Comparison of ENCODE assay signal across 9 cellular contexts in genomic region chr11:46896719-46897406, GRCh38. TPM values are rescaled to one million over a fixed set of nuclear protein-coding genes. Genes with fewer than 3 reads are reported as not detected.
DNase-seq lines count a peak whose midpoint lies in the region; ATAC-seq and TF ChIP-seq lines count a peak whose summit lies in the region.
"Had no signal": no experiment of that assay in that cellular context is flagged by ENCODE, and none has a peak within 500 bp of the region (broad histone marks: within the 10 kb centered on the region; RNA-seq: fewer than 3 reads in every experiment).

No MANE protein-coding gene starts in this region.

- in situ Hi-C loops in Caki2 (cut with HindIII; ENCODE audit: low pct_unique_long_range_greater_than_20kb, low sequenced_read_pairs) = no loop called here

- H3K4me2 ChIP-seq in OCI-LY1 (ENCODE audit: low read length) = no peak overlapping the region

- CTCF ChIA-PET in HEK293T (lab: Yijun Ruan, JAX) = no interaction called here

- no peaks in the 10 kb centered on the region for H3K27me3 ChIP-seq in OCI-LY1 (ENCODE audit: insufficient read depth, low read length)

- peaks cover 37% of the 10 kb centered on the region for H3K36me3 ChIP-seq in OCI-LY1 (ENCODE audit: insufficient read depth, low read length)

- peak; percentile 48 for DNase-seq in Caki2 (ENCODE audit: low read depth)
- DNase-seq in HEK293T (ENCODE audit: extremely low spot score) = peak; percentile 39
- DNase-seq in epithelial cell of esophagus (ENCODE audit: low read depth) = peak; percentile 65
- DNase-seq in cortex of kidney (lab: John Stamatoyannopoulos, UW) = no peak

- TF ChIP-seq CTCF in OCI-LY1 (IDR thresholded peaks at IDR 0.05; ENCODE audit: low read length) (peak; percentile 43), epithelial cell of esophagus (IDR thresholded peaks at IDR 0.05; ENCODE audit: insufficient read depth, low read depth, low read length, missing control alignments) (peak; percentile 49)

- ATAC-seq in GM19463 (IDR thresholded peaks at IDR 0.05; ENCODE audit: unreplicated experiment) (no peak), HG03342 (IDR thresholded peaks at IDR 0.05; ENCODE audit: unreplicated experiment) (no peak)

- no peaks in the 10 kb centered on the region for H3K9me2 ChIP-seq in OCI-LY1 (ENCODE audit: low read depth, low read length)

- H4K20me1 ChIP-seq in OCI-LY1 (ENCODE audit: insufficient read depth, low read length) = no peaks in the 10 kb centered on the region

- no peaks in the 10 kb centered on the region for H3K9me3 ChIP-seq in OCI-LY1 (ENCODE audit: low read length)

- no peak overlapping the region for H3K9ac ChIP-seq in OCI-LY1 (ENCODE audit: low read length)

- POLR2A ChIA-PET in HEK293T (lab: Yijun Ruan, JAX) = no interaction called here

- H3K27ac ChIP-seq in OCI-LY1 (ENCODE audit: low read depth, low read length, poor library complexity, severe bottlenecking) (no peak overlapping the region), temporal lobe (ENCODE audit: low read depth, low read length) (peak overlapping the region; percentile 45)
- H3K27ac ChIP-seq: epithelial cell of prostate had no signal

- no peaks in the 10 kb centered on the region for H3K79me2 ChIP-seq in OCI-LY1 (ENCODE audit: insufficient read depth, low read length)

- no peaks in the 10 kb centered on the region for H3F3A ChIP-seq in OCI-LY1 (ENCODE audit: insufficient read depth, low read length)

- H3K4me3 ChIP-seq in OCI-LY1 (ENCODE audit: low read depth, low read length, poor library complexity, severe bottlenecking) (no peak overlapping the region), epithelial cell of esophagus (ENCODE audit: low read length) (no peak overlapping the region)

- no peaks in the 10 kb centered on the region for H3K4me1 ChIP-seq in OCI-LY1 (ENCODE audit: insufficient read depth, low read length, severe bottlenecking)

- no peak overlapping the region for H2AFZ ChIP-seq in OCI-LY1 (ENCODE audit: low read length)

TF ChIP-seq in HEK293T, 16 proteins besides CTCF, POLR2A, EP300 and RAD21:
- TF ChIP-seq FOXM1 (IDR thresholded peaks at IDR 0.05; ENCODE audit: borderline replicate concordance) (no peak), PKNOX1 (IDR thresholded peaks at IDR 0.05) (peak; percentile 65), FOXA1 (IDR thresholded peaks at IDR 0.05) (no peak)

RNA-seq across cellular contexts. Expression of gene LRP4, which starts 21.5 kb away (rescaled TPM):
- total RNA-seq in Caki2 (2014; rRNA removed; shearing (Covaris generic); ENCODE audit: low replicate concordance) = 8.7 and 15.2 TPM in 2 replicates
- 14.5 TPM for total RNA-seq in temporal lobe

RNA-seq across cellular contexts. Expression of gene CSTPP1, which starts 39.7 kb away (rescaled TPM):
- total RNA-seq in Caki2 (2014; rRNA removed; shearing (Covaris generic); ENCODE audit: low replicate concordance) = 20.9 and 33.6 TPM in 2 replicates
- 44.5 TPM for total RNA-seq in temporal lobe

RNA-seq across cellular contexts. Expression of gene CKAP5, which starts 50.8 kb away (rescaled TPM):
- total RNA-seq in Caki2 (2014; rRNA removed; shearing (Covaris generic); ENCODE audit: low replicate concordance) = 24.3 and 24.7 TPM in 2 replicates
- 150 TPM for total RNA-seq in temporal lobe
